ENCODE assay signal across 1 cellular context in the genomic region with DNA sequence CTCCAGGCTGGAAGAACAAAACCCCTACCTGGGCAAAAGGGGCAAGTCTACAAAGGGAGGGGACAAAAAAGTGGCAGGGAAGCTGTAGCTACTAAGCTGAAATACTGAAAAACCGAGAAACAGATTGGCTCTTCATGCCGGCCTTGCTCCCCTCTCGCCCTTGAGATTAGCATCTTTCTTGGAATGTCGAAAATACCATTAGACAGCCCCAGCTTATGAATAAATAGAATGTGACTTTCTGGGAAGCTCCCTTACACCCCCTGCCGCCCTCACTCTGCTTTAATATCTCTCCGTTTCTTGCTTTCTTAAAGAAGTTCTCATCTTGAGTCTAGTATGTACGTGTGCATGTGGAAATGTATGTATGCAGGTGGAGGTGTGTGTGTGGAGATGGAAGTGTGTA.
TF ChIP-seq lines count a peak whose summit lies in the region.

No MANE protein-coding gene starts in this region.

TF ChIP-seq in H1, 55 proteins besides CTCF, POLR2A, EP300 and RAD21:
- TF ChIP-seq BRCA1 (IDR thresholded peaks at IDR 0.05; ENCODE audit: low read depth, low read length) = no peak
- no peak for TF ChIP-seq ASH2L (IDR thresholded peaks at IDR 0.05; ENCODE audit: low read length)
- no peak for TF ChIP-seq SRF (IDR thresholded peaks at IDR 0.05; ENCODE audit: low read depth, low read length)
- TF ChIP-seq, protein P1, sequence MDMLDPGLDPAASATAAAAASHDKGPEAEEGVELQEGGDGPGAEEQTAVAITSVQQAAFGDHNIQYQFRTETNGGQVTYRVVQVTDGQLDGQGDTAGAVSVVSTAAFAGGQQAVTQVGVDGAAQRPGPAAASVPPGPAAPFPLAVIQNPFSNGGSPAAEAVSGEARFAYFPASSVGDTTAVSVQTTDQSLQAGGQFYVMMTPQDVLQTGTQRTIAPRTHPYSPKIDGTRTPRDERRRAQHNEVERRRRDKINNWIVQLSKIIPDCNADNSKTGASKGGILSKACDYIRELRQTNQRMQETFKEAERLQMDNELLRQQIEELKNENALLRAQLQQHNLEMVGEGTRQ (IDR thresholded peaks at IDR 0.05; ENCODE audit: low read length) = no peak
- TF ChIP-seq CHD1 (IDR thresholded peaks at IDR 0.05; ENCODE audit: low read depth, low read length) = no peak
- TF ChIP-seq RXRA (IDR thresholded peaks at IDR 0.05; ENCODE audit: insufficient read depth, low read depth, low read length) = no peak
- TF ChIP-seq EZH2 (IDR thresholded peaks at IDR 0.05; ENCODE audit: low read depth, low read length, severe bottlenecking) = no peak
- TF ChIP-seq PHF8 (conservative IDR thresholded peaks at IDR 0.05; ENCODE audit: low read depth, low read length) = no peak
- no peak for TF ChIP-seq TBP (IDR thresholded peaks at IDR 0.05; ENCODE audit: low read depth, low read length)
